ENCODE assay signal across 35 cellular contexts in the genomic region with DNA sequence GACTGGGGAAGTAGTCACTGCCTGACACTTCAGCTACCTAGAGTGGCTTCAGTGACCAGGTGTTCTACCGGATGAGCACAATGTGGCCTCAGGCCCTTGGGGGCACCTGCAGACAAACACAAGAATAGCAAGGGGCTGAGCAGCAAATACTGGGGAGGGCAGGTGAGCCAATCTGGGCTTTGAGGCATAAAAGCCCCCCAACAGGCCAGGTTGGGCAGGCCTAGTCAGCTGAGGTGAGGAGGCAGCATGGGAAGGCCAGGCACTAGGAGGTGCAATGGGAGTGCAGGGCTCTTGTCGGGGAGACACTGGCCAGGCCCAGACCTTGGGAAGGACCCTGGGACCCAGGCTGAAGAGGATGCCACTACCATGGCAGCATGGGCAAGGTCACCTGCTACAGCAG.
"Had no signal": no experiment of that assay in that cellular context is flagged by ENCODE, and none has a peak within 500 bp of the region (broad histone marks: within the 10 kb centered on the region; RNA-seq: fewer than 3 reads in every experiment).

No MANE protein-coding gene starts in this region.

- H3K27ac ChIP-seq: KMS-11 had no signal

- H3K4me3 ChIP-seq: MG63 had no signal

- DNase-seq: Karpas-422, Kasumi-1, MG63, MM.1S, MV-4-11, NCI-H1048, NCI-H1092, NCI-H1092 treated with DMSO at 0.1 percent for 48 hours, NCI-H1105, NCI-H1105 treated with DMSO at 0.1 percent for 48 hours, NCI-H1417, NCI-H1417 treated with DMSO at 0.1 percent for 48 hours, NCI-H1436, NCI-H1436 treated with DMSO at 0.1 percent for 48 hours, NCI-H146, NCI-H1694, NCI-H1694 treated with DMSO at 0.1 percent for 48 hours, NCI-H187, NCI-H187 treated with DMSO at 0.1 percent for 48 hours, NCI-H1930, NCI-H2029, NCI-H2029 treated with DMSO at 0.1 percent for 48 hours, NCI-H2081, NCI-H2081 treated with DMSO at 0.1 percent for 48 hours, NCI-H2107, NCI-H2171, NCI-H2171 treated with DMSO at 0.1 percent for 48 hours, NCI-H2227 treated with DMSO at 0.1 percent for 48 hours, NCI-H226, NCI-H345, NCI-H446, NCI-H446 treated with DMSO at 0.1 percent for 48 hours, NCI-H510A, NCI-H510A treated with DMSO at 0.1 percent for 48 hours had no signal

- H3K27me3 ChIP-seq: MG63 had no signal

- H3K4me2 ChIP-seq: KMS-11 had no signal

- H3K9me3 ChIP-seq: MG63 had no signal

- H3K9ac ChIP-seq: KMS-11 had no signal
